1 cellular context compared by ENCODE assay signal in the genomic region with DNA sequence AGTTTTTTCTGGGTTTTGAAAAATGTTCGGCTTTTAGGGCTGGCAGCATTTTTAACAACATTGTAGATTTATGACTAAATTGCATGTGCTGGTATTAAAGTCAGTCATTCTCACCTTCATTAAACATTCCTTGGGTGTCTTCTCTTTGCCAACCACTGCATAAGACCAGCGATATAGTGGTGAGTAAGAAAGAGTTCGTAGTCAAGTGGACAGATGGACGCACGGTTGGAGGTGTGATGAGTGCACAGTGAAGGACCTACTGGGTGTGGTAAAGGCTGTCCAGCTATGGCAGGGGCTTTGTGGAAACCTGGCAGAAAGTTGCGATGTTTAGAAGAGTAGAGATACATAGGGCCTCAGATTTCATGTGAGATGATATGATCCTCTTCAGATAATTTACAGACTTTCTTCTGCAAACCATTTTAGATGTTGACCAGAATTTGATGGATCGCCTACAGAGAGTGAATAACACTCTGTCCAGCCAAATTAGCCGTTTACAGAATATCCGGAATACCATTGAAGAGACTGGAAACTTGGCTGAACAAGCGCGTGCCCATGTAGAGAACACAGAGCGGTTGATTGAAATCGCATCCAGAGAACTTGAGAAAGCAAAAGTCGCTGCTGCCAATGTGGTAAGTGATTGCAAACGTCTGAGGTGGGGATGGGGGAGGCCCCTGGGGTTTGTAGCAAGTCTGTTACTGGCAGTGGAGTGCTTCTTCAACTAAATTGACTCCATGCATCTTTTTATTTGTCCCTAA.
TF ChIP-seq lines count a peak whose summit lies in the region.

No MANE protein-coding gene starts in this region.

TF ChIP-seq in SK-N-SH, 30 proteins besides CTCF, POLR2A, EP300 and RAD21 (continued from another document):
- TF ChIP-seq, protein P1, sequence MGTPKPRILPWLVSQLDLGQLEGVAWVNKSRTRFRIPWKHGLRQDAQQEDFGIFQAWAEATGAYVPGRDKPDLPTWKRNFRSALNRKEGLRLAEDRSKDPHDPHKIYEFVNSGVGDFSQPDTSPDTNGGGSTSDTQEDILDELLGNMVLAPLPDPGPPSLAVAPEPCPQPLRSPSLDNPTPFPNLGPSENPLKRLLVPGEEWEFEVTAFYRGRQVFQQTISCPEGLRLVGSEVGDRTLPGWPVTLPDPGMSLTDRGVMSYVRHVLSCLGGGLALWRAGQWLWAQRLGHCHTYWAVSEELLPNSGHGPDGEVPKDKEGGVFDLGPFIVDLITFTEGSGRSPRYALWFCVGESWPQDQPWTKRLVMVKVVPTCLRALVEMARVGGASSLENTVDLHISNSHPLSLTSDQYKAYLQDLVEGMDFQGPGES (IDR thresholded peaks at IDR 0.05; ENCODE audit: low read depth, low read length): no peak
- TF ChIP-seq RCOR1 (IDR thresholded peaks at IDR 0.05; ENCODE audit: low read length): no peak
- TF ChIP-seq ELF1 (IDR thresholded peaks at IDR 0.05): no peak
TF ChIP-seq in SK-N-SH: peak in this region for 0.
